In the genomic region with DNA sequence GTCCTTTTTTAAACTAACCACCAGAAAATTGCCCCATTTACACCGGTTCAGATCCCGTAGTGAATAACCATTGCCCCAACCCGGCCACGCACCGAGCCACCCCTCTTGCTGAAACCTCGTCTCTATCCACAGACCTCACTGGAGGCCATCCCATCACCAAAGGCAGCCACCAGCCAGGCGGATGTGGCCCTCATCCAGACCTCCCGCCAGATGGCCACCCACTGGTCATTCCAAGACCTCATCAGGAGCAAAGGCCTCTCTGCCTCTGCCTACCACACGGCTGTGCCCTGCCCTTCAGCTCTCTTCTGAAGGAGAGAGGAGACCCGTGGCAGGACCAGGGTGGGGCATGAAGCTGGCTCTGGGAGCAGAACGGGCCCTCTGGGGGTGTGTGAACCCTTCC, we compare ENCODE assay signal across 20 cellular contexts. TPM values are rescaled to one million over a fixed set of nuclear protein-coding genes. Genes with fewer than 3 reads are reported as not detected.
"Had no signal": no experiment of that assay in that cellular context is flagged by ENCODE, and none has a peak within 500 bp of the region (broad histone marks: within the 10 kb centered on the region; RNA-seq: fewer than 3 reads in every experiment).

No MANE protein-coding gene starts in this region.

- H3K27ac ChIP-seq: left lung, neural progenitor cell, psoas muscle, skin epidermis, spleen, suprapubic skin, thyroid gland, vagina had no signal

- H3K4me3 ChIP-seq: left lung, neural progenitor cell, psoas muscle, skin epidermis, spleen, suprapubic skin, thyroid gland, vagina had no signal

- DNase-seq: cortex of kidney; effector CD4-positive, alpha-beta T cell; left cardiac atrium; left lung; mesenchymal stem cell; naive thymus-derived CD4-positive, alpha-beta T cell; psoas muscle; right cardiac atrium; spleen; stimulated activated CD4-positive, alpha-beta T cell treated with anti-CD3 and anti-CD28 coated beads, Interleukin-2, amount 100 ng/mL, for 48 hours; stimulated activated naive B cell treated with anti-CD40 and anti-IgM and Interleukin-4, amounts not matched to agents 10 μg/mL and 1 μg/mL and 100 μg/mL, for 72 hours; thyroid gland had no signal

- FAIRE-seq: frontal cortex, keratinocyte had no signal

- H2AFZ ChIP-seq: neural progenitor cell had no signal

- H3K36me3 ChIP-seq: left lung, neural progenitor cell, spleen, suprapubic skin, thyroid gland, vagina had no signal

- H3K4me2 ChIP-seq: neural progenitor cell had no signal

- H3K4me1 ChIP-seq: left lung, neural progenitor cell, psoas muscle, spleen, suprapubic skin, thyroid gland, vagina had no signal

- ATAC-seq: naive thymus-derived CD4-positive, alpha-beta T cell; psoas muscle; stimulated activated naive B cell treated with anti-CD40 and anti-IgM and Interleukin-4, amounts not matched to agents 10 μg/mL and 1 μg/mL and 100 μg/mL, for 72 hours had no signal

- H3K9ac ChIP-seq: neural progenitor cell had no signal

- H3K27me3 ChIP-seq: left lung, neural progenitor cell, suprapubic skin, thyroid gland, vagina had no signal

- H3K9me3 ChIP-seq: left lung, psoas muscle, suprapubic skin, thyroid gland, vagina had no signal

RNA-seq across cellular contexts. Expression of gene CDH5, which starts 38.2 kb away (rescaled TPM):
- total RNA-seq: fibroblast of villous mesenchyme; naive thymus-derived CD4-positive, alpha-beta T cell; osteocyte had no signal
- polyA plus RNA-seq: naive thymus-derived CD4-positive, alpha-beta T cell had no signal
